8 cellular contexts compared by ENCODE assay signal in the genomic region with DNA sequence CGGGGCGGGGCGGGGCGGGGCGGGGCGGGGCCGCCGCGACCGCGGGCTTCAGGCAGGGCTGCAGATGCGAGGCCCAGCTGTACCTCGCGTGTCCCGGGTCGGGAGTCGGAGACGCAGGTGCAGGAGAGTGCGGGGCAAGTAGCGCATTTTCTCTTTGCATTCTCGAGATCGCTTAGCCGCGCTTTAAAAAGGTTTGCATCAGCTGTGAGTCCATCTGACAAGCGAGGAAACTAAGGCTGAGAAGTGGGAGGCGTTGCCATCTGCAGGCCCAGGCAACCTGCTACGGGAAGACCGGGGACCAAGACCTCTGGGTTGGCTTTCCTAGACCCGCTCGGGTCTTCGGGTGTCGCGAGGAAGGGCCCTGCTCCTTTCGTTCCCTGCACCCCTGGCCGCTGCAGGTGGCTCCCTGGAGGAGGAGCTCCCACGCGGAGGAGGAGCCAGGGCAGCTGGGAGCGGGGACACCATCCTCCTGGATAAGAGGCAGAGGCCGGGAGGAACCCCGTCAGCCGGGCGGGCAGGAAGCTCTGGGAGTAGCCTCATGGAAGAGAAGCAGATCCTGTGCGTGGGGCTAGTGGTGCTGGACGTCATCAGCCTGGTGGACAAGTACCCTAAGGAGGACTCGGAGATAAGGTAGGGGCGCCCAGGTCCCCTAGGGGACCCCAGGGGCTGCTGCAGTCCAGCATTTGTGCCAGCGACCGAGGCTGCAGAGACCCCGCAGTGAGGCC. TPM values are rescaled to one million over a fixed set of nuclear protein-coding genes. Genes with fewer than 3 reads are reported as not detected.
DNase-seq lines count a peak whose midpoint lies in the region; ATAC-seq and TF ChIP-seq lines count a peak whose summit lies in the region.

A gene (plus strand): TSS at position 51 of the 725 bp plus-strand sequence. CDS start 488 bp downstream, at position 539.

- TF ChIP-seq CTCF in MCF 10A (IDR thresholded peaks at IDR 0.05; ENCODE audit: unreplicated experiment) (no peak), left lung (IDR thresholded peaks at IDR 0.05) (peak in 1 of 2 donors; percentile 53)

- H3K36me3 Mint-ChIP-seq in MCF 10A (ENCODE audit: insufficient read depth, unreplicated experiment) = no peaks in the 10 kb centered on the region

- no peaks in the 10 kb centered on the region for H3K27me3 Mint-ChIP-seq in MCF 10A (ENCODE audit: insufficient read depth, unreplicated experiment)

- CTCF ChIA-PET in HEK293T (lab: Yijun Ruan, JAX) = interaction anchor here (0.6 to 1.8 kb wide), 9 partner anchors 13 to 216 kb away, joined by 3 to 6 read pairs (median 3); a partner anchor contains a TSS
- CTCF ChIA-PET in MCF 10A (lab: Yijun Ruan, JAX) = interaction anchor here (0.6 to 2.0 kb wide), 15 partner anchors 10 to 1053 kb away, joined by 3 to 22 read pairs (median 3); a partner anchor contains a TSS

- peak; percentile 41 for DNase-seq in activated CD4-positive, alpha-beta T cell treated with anti-CD3 and anti-CD28 coated beads for 48 hours
- no peak for DNase-seq in activated CD4-positive, alpha-beta T cell treated with anti-CD3 and anti-CD28 coated beads for 4 hours
- DNase-seq in HEK293T (ENCODE audit: extremely low spot score) = peak; percentile 51
- DNase-seq in NCI-H524 treated with DMSO at 0.1 percent for 48 hours (lab: John Stamatoyannopoulos, UW) = peak; percentile 45
- peak; percentile 46 for DNase-seq in MCF 10A (ENCODE audit: unreplicated experiment)
- DNase-seq in left lung = peak; percentile 67 to 91
- peak in 21 of 49 donors; percentile 29 to 65 (median 50) for DNase-seq in substantia nigra (lab: John Stamatoyannopoulos, UW)
- DNase-seq in NOMO-1 treated with DMSO at 0.1 percent for 48 hours (lab: John Stamatoyannopoulos, UW; ENCODE audit: unreplicated experiment) = no peak

- H3K4me1 Mint-ChIP-seq in MCF 10A (ENCODE audit: insufficient read depth, unreplicated experiment) = no peaks in the 10 kb centered on the region

- ATAC-seq in left lung = peak; percentile 42

- POLR2A ChIA-PET in HEK293T (lab: Yijun Ruan, JAX) = interaction anchor here (0.6 to 5.2 kb wide), 12 partner anchors 10 to 216 kb away, joined by 3 to 37 read pairs (median 3); a partner anchor contains a TSS
- POLR2A ChIA-PET in MCF 10A (lab: Yijun Ruan, JAX) = interaction anchor here (0.5 to 2.3 kb wide), 11 partner anchors 9 to 425 kb away, joined by 3 to 8 read pairs (median 4); a partner anchor contains a TSS

- H3K36me3 ChIP-seq in left lung = peaks cover 0 to 5% of the 10 kb centered on the region in 2 donors

- peak within 1 kb of the TSS; percentile 91 to 93 for H3K27ac ChIP-seq in left lung
- H3K27ac ChIP-seq in substantia nigra (ENCODE audit: low read depth, low read length, poor library complexity, severe bottlenecking) = peak within 1 kb of the TSS; percentile 82

- no peaks in the 10 kb centered on the region for H3K9me3 Mint-ChIP-seq in MCF 10A (ENCODE audit: unreplicated experiment)

- no peaks in the 10 kb centered on the region for H3K27me3 ChIP-seq in left lung

- no TSS peak for BruUV-seq in MCF 10A (replicated peaks; lab: Mats Ljungman, UMichigan)

- H3K27ac Mint-ChIP-seq in MCF 10A (ENCODE audit: low read depth, unreplicated experiment) = no peak within 1 kb of the TSS

- H3K4me3 ChIP-seq in left lung = peak within 1 kb of the TSS; percentile 44 to 68

- peak within 1 kb of the TSS; percentile 75 for H3K4me3 Mint-ChIP-seq in MCF 10A (ENCODE audit: unreplicated experiment)

- intact Hi-C loops in MCF 10A (cut with micrococcal nuclease) (loop anchor here (2.0 kb wide), 1 partner anchor 36 kb away; a partner anchor contains a TSS), left lung (cut with DNase I) (loop anchor here in 1 of 2 donors (10.0 kb wide), 2 partner anchors 52 to 122 kb away; a partner anchor contains a TSS)

- H3K4me1 ChIP-seq in left lung = peaks cover 8 to 33% of the 10 kb centered on the region in 2 donors

- H3K9me3 ChIP-seq in left lung = no peaks in the 10 kb centered on the region

TF ChIP-seq in HEK293T, 16 proteins besides CTCF, POLR2A, EP300 and RAD21:
- no peak for TF ChIP-seq BHLHE40 (IDR thresholded peaks at IDR 0.05; ENCODE audit: borderline replicate concordance)
- TF ChIP-seq ZNF384 (IDR thresholded peaks at IDR 0.05) = no peak
- TF ChIP-seq HDGF (IDR thresholded peaks at IDR 0.05; ENCODE audit: borderline replicate concordance) = no peak
- TF ChIP-seq, protein P1, sequence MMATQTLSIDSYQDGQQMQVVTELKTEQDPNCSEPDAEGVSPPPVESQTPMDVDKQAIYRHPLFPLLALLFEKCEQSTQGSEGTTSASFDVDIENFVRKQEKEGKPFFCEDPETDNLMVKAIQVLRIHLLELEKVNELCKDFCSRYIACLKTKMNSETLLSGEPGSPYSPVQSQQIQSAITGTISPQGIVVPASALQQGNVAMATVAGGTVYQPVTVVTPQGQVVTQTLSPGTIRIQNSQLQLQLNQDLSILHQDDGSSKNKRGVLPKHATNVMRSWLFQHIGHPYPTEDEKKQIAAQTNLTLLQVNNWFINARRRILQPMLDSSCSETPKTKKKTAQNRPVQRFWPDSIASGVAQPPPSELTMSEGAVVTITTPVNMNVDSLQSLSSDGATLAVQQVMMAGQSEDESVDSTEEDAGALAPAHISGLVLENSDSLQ (IDR thresholded peaks at IDR 0.05) = no peak
- TF ChIP-seq SP1 (IDR thresholded peaks at IDR 0.05) = no peak
- TF ChIP-seq NFRKB (IDR thresholded peaks at IDR 0.05) = no peak
- no peak for TF ChIP-seq SUZ12 (IDR thresholded peaks at IDR 0.05)
- no peak for TF ChIP-seq CTBP1 (IDR thresholded peaks at IDR 0.05; ENCODE audit: borderline replicate concordance)
- no peak for TF ChIP-seq ARNT (IDR thresholded peaks at IDR 0.05)
- TF ChIP-seq ELF4 (IDR thresholded peaks at IDR 0.05) = no peak
- TF ChIP-seq FOXM1 (IDR thresholded peaks at IDR 0.05; ENCODE audit: borderline replicate concordance) = no peak
- TF ChIP-seq TARDBP (IDR thresholded peaks at IDR 0.05) = no peak
- no peak for TF ChIP-seq FOXK2 (IDR thresholded peaks at IDR 0.05)
- TF ChIP-seq L3MBTL2 (conservative IDR thresholded peaks at IDR 0.05) = no peak
- TF ChIP-seq FOXA1 (IDR thresholded peaks at IDR 0.05) = no peak

RNA-seq across cellular contexts. Expression of the gene that starts here (rescaled TPM):
- total RNA-seq in MCF 10A (2022) = 1.7 and 2.6 TPM in 2 replicates
- 10 to 100 TPM in 1 of 2 donors, 1 to 10 TPM in 1; 4.6 to 11.5 TPM for total RNA-seq in left lung

Comparison
In these comparisons a context has a peak if more than half of its experiments do, and no peak if none do; other contexts are left out.
1. DNase-seq: peak in activated CD4-positive, alpha-beta T cell treated with anti-CD3 and anti-CD28 coated beads for 48 hours (single experiment), HEK293T (single experiment), NCI-H524 treated with DMSO at 0.1 percent for 48 hours (single experiment), MCF 10A (single experiment) and left lung (2 of 2); none in activated CD4-positive, alpha-beta T cell treated with anti-CD3 and anti-CD28 coated beads for 4 hours (0 of 2) and NOMO-1 treated with DMSO at 0.1 percent for 48 hours (single experiment).